Comparison of ENCODE assay signal across 5 cellular contexts in the genomic region with DNA sequence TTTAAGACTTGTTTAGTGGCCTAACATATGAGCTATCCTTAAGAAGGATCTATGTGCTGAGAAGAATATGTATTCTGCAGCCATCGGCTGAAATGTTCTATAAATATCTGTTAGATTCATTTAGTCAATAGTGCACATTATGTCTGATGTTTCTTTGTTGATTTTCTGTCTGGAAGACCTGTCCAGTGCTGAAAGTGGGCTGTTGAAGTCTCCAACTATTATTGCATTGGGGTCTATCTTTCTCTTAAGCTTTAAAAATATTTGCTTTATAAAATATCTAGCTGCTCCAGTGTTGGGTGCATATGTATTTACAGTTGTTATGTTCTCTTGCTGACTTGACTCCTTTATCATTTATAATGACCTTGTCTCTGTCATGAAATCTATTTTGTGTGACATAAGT.
TF ChIP-seq lines count a peak whose summit lies in the region.

No MANE protein-coding gene starts in this region.

TF ChIP-seq in SK-N-SH, 30 proteins besides CTCF, POLR2A, EP300 and RAD21 (continues in another document):
- no peak for TF ChIP-seq POLR2AphosphoS5 (IDR thresholded peaks at IDR 0.05; ENCODE audit: low read depth, low read length)
- no peak for TF ChIP-seq SMC3 (IDR thresholded peaks at IDR 0.05; ENCODE audit: low read depth, low read length)
- no peak for TF ChIP-seq EZH2phosphoT487 (IDR thresholded peaks at IDR 0.05; ENCODE audit: borderline replicate concordance, low read depth)
- TF ChIP-seq RXRA (IDR thresholded peaks at IDR 0.05; ENCODE audit: borderline replicate concordance, low read depth), result no peak
- no peak for TF ChIP-seq USF1 (IDR thresholded peaks at IDR 0.05; ENCODE audit: borderline replicate concordance, low read depth)
- TF ChIP-seq, protein P1, sequence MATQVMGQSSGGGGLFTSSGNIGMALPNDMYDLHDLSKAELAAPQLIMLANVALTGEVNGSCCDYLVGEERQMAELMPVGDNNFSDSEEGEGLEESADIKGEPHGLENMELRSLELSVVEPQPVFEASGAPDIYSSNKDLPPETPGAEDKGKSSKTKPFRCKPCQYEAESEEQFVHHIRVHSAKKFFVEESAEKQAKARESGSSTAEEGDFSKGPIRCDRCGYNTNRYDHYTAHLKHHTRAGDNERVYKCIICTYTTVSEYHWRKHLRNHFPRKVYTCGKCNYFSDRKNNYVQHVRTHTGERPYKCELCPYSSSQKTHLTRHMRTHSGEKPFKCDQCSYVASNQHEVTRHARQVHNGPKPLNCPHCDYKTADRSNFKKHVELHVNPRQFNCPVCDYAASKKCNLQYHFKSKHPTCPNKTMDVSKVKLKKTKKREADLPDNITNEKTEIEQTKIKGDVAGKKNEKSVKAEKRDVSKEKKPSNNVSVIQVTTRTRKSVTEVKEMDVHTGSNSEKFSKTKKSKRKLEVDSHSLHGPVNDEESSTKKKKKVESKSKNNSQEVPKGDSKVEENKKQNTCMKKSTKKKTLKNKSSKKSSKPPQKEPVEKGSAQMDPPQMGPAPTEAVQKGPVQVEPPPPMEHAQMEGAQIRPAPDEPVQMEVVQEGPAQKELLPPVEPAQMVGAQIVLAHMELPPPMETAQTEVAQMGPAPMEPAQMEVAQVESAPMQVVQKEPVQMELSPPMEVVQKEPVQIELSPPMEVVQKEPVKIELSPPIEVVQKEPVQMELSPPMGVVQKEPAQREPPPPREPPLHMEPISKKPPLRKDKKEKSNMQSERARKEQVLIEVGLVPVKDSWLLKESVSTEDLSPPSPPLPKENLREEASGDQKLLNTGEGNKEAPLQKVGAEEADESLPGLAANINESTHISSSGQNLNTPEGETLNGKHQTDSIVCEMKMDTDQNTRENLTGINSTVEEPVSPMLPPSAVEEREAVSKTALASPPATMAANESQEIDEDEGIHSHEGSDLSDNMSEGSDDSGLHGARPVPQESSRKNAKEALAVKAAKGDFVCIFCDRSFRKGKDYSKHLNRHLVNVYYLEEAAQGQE (IDR thresholded peaks at IDR 0.05; ENCODE audit: low read depth, low read length), result peak; percentile 72; the same call in 1 of the 2 replicates

TF ChIP-seq in SK-N-SH treated with all-trans-retinoic acid at 6 μM for 48 hours, 23 proteins besides CTCF, POLR2A, EP300 and RAD21 (continues in another document):
- TF ChIP-seq TSHZ2 (CRISPR knock-in tag; IDR thresholded peaks at IDR 0.05) (no peak), TCF4 (CRISPR knock-in tag; IDR thresholded peaks at IDR 0.05; ENCODE audit: borderline replicate concordance) (no peak), RARB (CRISPR knock-in tag; IDR thresholded peaks at IDR 0.05) (no peak), ARNTL (CRISPR knock-in tag; IDR thresholded peaks at IDR 0.05; ENCODE audit: borderline replicate concordance, low read depth) (no peak), ZFP3 (CRISPR knock-in tag; IDR thresholded peaks at IDR 0.05) (no peak), BACH2 (CRISPR knock-in tag; IDR thresholded peaks at IDR 0.05; ENCODE audit: borderline replicate concordance) (no peak), ZNF8 (CRISPR knock-in tag; IDR thresholded peaks at IDR 0.05) (no peak), ZC3H10 (CRISPR knock-in tag; IDR thresholded peaks at IDR 0.05) (no peak), CSDC2 (CRISPR knock-in tag; IDR thresholded peaks at IDR 0.05) (no peak)

TF ChIP-seq in A549, 52 proteins besides CTCF, POLR2A, EP300 and RAD21:
- TF ChIP-seq, protein P1 (IDR thresholded peaks at IDR 0.05), result peak; percentile 71; the same call in 1 of the 2 replicates
- TF ChIP-seq, protein P2, sequence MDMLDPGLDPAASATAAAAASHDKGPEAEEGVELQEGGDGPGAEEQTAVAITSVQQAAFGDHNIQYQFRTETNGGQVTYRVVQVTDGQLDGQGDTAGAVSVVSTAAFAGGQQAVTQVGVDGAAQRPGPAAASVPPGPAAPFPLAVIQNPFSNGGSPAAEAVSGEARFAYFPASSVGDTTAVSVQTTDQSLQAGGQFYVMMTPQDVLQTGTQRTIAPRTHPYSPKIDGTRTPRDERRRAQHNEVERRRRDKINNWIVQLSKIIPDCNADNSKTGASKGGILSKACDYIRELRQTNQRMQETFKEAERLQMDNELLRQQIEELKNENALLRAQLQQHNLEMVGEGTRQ (IDR thresholded peaks at IDR 0.05), result no peak

TF ChIP-seq in HEK293, 187 proteins besides CTCF, POLR2A, EP300 and RAD21:
- TF ChIP-seq IKZF3 (tag by site-specific recombination; IDR thresholded peaks at IDR 0.05), result no peak
- TF ChIP-seq, protein P1 (tag by site-specific recombination; IDR thresholded peaks at IDR 0.05), result peak; percentile 78

TF ChIP-seq in GM12878, 131 proteins besides CTCF, POLR2A, EP300 and RAD21:
- TF ChIP-seq, protein P1 (IDR thresholded peaks at IDR 0.05; ENCODE audit: low read depth, low read length), result peak; percentile 48; the same call in 1 of the 2 replicates
- TF ChIP-seq RCOR1 (conservative IDR thresholded peaks at IDR 0.05; ENCODE audit: low read depth, low read length), result no peak
TF ChIP-seq in GM12878: peak in this region for 1.
